Comparison of ENCODE assay signal across 24 cellular contexts in genomic region chr13:30133976-30134375, GRCh38.
DNase-seq lines count a peak whose midpoint lies in the region; TF ChIP-seq lines count a peak whose summit lies in the region.
"Had no signal": no experiment of that assay in that cellular context is flagged by ENCODE, and none has a peak within 500 bp of the region (broad histone marks: within the 10 kb centered on the region; RNA-seq: fewer than 3 reads in every experiment).

No MANE protein-coding gene starts in this region.

- no peaks in the 10 kb centered on the region for H3K9me3 Mint-ChIP-seq in activated CD4-positive, alpha-beta memory T cell treated with anti-CD3 and anti-CD28 coated beads for 36 hours
- H3K9me3 Mint-ChIP-seq in activated CD4-positive, alpha-beta memory T cell treated with anti-CD3 and anti-CD28 coated beads, Interleukin-2, amount 10 ng/mL, durations not matched to agents 7 days and 5 days = no peaks in the 10 kb centered on the region
- peaks cover under 1% of the 10 kb centered on the region for H3K9me3 Mint-ChIP-seq in neural crest cell
- H3K9me3 Mint-ChIP-seq: CD4-positive, CD25-positive, alpha-beta regulatory T cell; stimulated activated naive CD8-positive, alpha-beta T cell treated with anti-CD3 and anti-CD28 coated beads, Interleukin-15, Interleukin-2, amounts not matched to agents 100 ng/mL and 50 ng/mL, for 24 hours had no signal

- H3K27ac Mint-ChIP-seq in activated CD4-positive, alpha-beta memory T cell treated with anti-CD3 and anti-CD28 coated beads for 36 hours = peak overlapping the region; percentile 18
- no peak overlapping the region for H3K27ac Mint-ChIP-seq in activated CD4-positive, alpha-beta memory T cell treated with anti-CD3 and anti-CD28 coated beads, Interleukin-2, amount 10 ng/mL, durations not matched to agents 7 days and 5 days
- peak overlapping the region; percentile 76 for H3K27ac Mint-ChIP-seq in neural crest cell (ENCODE audit: unreplicated experiment)
- H3K27ac Mint-ChIP-seq: stimulated activated naive CD8-positive, alpha-beta T cell treated with anti-CD3 and anti-CD28 coated beads, Interleukin-15, Interleukin-2, amounts not matched to agents 100 ng/mL and 50 ng/mL, for 24 hours had no signal

- H3K4me3 Mint-ChIP-seq in activated CD4-positive, alpha-beta memory T cell treated with anti-CD3 and anti-CD28 coated beads for 36 hours = no peak overlapping the region
- no peak overlapping the region for H3K4me3 Mint-ChIP-seq in activated CD4-positive, alpha-beta memory T cell treated with anti-CD3 and anti-CD28 coated beads, Interleukin-2, amount 10 ng/mL, durations not matched to agents 7 days and 5 days
- peak overlapping the region; percentile 65 for H3K4me3 Mint-ChIP-seq in neural crest cell
- H3K4me3 Mint-ChIP-seq: CD4-positive, CD25-positive, alpha-beta regulatory T cell; stimulated activated naive CD8-positive, alpha-beta T cell treated with anti-CD3 and anti-CD28 coated beads, Interleukin-15, Interleukin-2, amounts not matched to agents 100 ng/mL and 50 ng/mL, for 24 hours had no signal

- H3K27me3 ChIP-seq in suprapubic skin = no peaks in the 10 kb centered on the region
- H3K27me3 ChIP-seq: adrenal gland, sigmoid colon had no signal

- WGBS in suprapubic skin = 65% methylated on average over 7 of the region's 7 CpGs

- TF ChIP-seq CTCF in neural crest cell (conservative IDR thresholded peaks at IDR 0.05) (no peak), suprapubic skin (IDR thresholded peaks at IDR 0.05) (no peak)

- peak overlapping the region; percentile 34 for H3K27ac ChIP-seq in suprapubic skin
- H3K27ac ChIP-seq: A549, adrenal gland had no signal

- H3K27me3 Mint-ChIP-seq in activated CD4-positive, alpha-beta memory T cell treated with anti-CD3 and anti-CD28 coated beads for 36 hours = no peaks in the 10 kb centered on the region
- H3K27me3 Mint-ChIP-seq in activated CD4-positive, alpha-beta memory T cell treated with anti-CD3 and anti-CD28 coated beads, Interleukin-2, amount 10 ng/mL, durations not matched to agents 7 days and 5 days = no peaks in the 10 kb centered on the region
- no peaks in the 10 kb centered on the region for H3K27me3 Mint-ChIP-seq in neural crest cell (ENCODE audit: low read depth)
- H3K27me3 Mint-ChIP-seq: stimulated activated naive CD8-positive, alpha-beta T cell treated with anti-CD3 and anti-CD28 coated beads, Interleukin-15, Interleukin-2, amounts not matched to agents 100 ng/mL and 50 ng/mL, for 24 hours had no signal

- peaks cover 9% of the 10 kb centered on the region for H3K4me1 ChIP-seq in suprapubic skin
- H3K4me1 ChIP-seq: adrenal gland had no signal

- H3K4me3 ChIP-seq in suprapubic skin = no peak overlapping the region
- H3K4me3 ChIP-seq: A549, adrenal gland, mucosa of descending colon, sigmoid colon had no signal

- no peak for DNase-seq in activated CD4-positive, alpha-beta memory T cell treated with anti-CD3 and anti-CD28 coated beads for 36 hours
- DNase-seq in activated CD4-positive, alpha-beta memory T cell treated with anti-CD3 and anti-CD28 coated beads, Interleukin-2, amount 10 ng/mL, durations not matched to agents 7 days and 5 days = no peak
- DNase-seq in globus pallidus (ENCODE audit: low spot score) (peak; percentile 57), neural crest cell (ENCODE audit: low read depth, low spot score) (no peak), suprapubic skin (ENCODE audit: low spot score in 2 of 2) (no peak), activated gamma-delta T cell (lab: John Stamatoyannopoulos, UW) (no peak), GM19238 (ENCODE audit: insufficient read length, low spot score) (no peak)
- DNase-seq in activated CD4-positive, CD25-positive, alpha-beta regulatory T cell (lab: John Stamatoyannopoulos, UW) = no peak
- DNase-seq: activated CD4-positive, alpha-beta T cell treated with anti-CD3 and anti-CD28 coated beads for 48 hours; activated CD8-positive, alpha-beta memory T cell treated with anti-CD3 and anti-CD28 coated beads, Interleukin-2, amount 50 U/mL, for 48 hours; activated effector memory CD4-positive, alpha-beta T cell treated with anti-CD3 and anti-CD28 coated beads, Interleukin-2, amount 50 U/mL, for 16 hours; CD4-positive, CD25-positive, alpha-beta regulatory T cell; KG1; kidney glomerular epithelial cell; NCI-H1048; NCI-H2081; NCI-H510A; RPMI8226; sigmoid colon; stimulated activated CD4-positive, alpha-beta T cell treated with anti-CD3 and anti-CD28 coated beads, Interleukin-2, amount 100 ng/mL, for 24 hours had no signal

- no peak for TF ChIP-seq EP300 in suprapubic skin (IDR thresholded peaks at IDR 0.05)

- no peaks in the 10 kb centered on the region for H3K36me3 ChIP-seq in suprapubic skin
- H3K36me3 ChIP-seq: adrenal gland, sigmoid colon had no signal

- no peaks in the 10 kb centered on the region for H3K36me3 Mint-ChIP-seq in activated CD4-positive, alpha-beta memory T cell treated with anti-CD3 and anti-CD28 coated beads for 36 hours
- H3K36me3 Mint-ChIP-seq in activated CD4-positive, alpha-beta memory T cell treated with anti-CD3 and anti-CD28 coated beads, Interleukin-2, amount 10 ng/mL, durations not matched to agents 7 days and 5 days (ENCODE audit: low read depth) = no peaks in the 10 kb centered on the region
- no peaks in the 10 kb centered on the region for H3K36me3 Mint-ChIP-seq in neural crest cell (ENCODE audit: low read depth)
- H3K36me3 Mint-ChIP-seq: CD4-positive, CD25-positive, alpha-beta regulatory T cell had no signal

- CTCF ChIA-PET in activated CD4-positive, alpha-beta memory T cell treated with anti-CD3 and anti-CD28 coated beads for 36 hours (lab: Charles Lee) = interaction anchor here (0.8 to 8.8 kb wide), 6 partner anchors 15 to 733 kb away, joined by 3 to 270 read pairs (median 8); no protein-coding TSS in a partner anchor
- CTCF ChIA-PET in activated CD4-positive, alpha-beta memory T cell treated with anti-CD3 and anti-CD28 coated beads, Interleukin-2, amount 10 ng/mL, durations not matched to agents 7 days and 5 days (lab: Charles Lee) = interaction anchor here (0.7 to 6.8 kb wide), 4 partner anchors 11 to 443 kb away, joined by 3 to 160 read pairs (median 98); no protein-coding TSS in a partner anchor

- POLR2A ChIA-PET in activated CD4-positive, alpha-beta memory T cell treated with anti-CD3 and anti-CD28 coated beads for 36 hours (lab: Charles Lee) = interaction anchor here (2.0 kb wide), 1 partner anchor 8 kb away, joined by 8 read pairs; no protein-coding TSS in a partner anchor
- POLR2A ChIA-PET in activated CD4-positive, alpha-beta memory T cell treated with anti-CD3 and anti-CD28 coated beads, Interleukin-2, amount 10 ng/mL, durations not matched to agents 7 days and 5 days (lab: Charles Lee) = interaction anchor here (1.6 to 4.9 kb wide), 5 partner anchors 8 to 25 kb away, joined by 5 to 42 read pairs (median 14); no protein-coding TSS in a partner anchor

- intact Hi-C loops in activated CD4-positive, alpha-beta memory T cell treated with anti-CD3 and anti-CD28 coated beads for 36 hours (cut with micrococcal nuclease) = loop anchor here (2.0 to 5.0 kb wide), 3 partner anchors 418 to 908 kb away; no protein-coding TSS in a partner anchor

- H3K9me3 ChIP-seq in suprapubic skin = no peaks in the 10 kb centered on the region
- H3K9me3 ChIP-seq: A549, adrenal gland, mucosa of descending colon, sigmoid colon had no signal

- peaks cover 14% of the 10 kb centered on the region for H3K4me1 Mint-ChIP-seq in activated CD4-positive, alpha-beta memory T cell treated with anti-CD3 and anti-CD28 coated beads for 36 hours (ENCODE audit: low read depth)
- H3K4me1 Mint-ChIP-seq in activated CD4-positive, alpha-beta memory T cell treated with anti-CD3 and anti-CD28 coated beads, Interleukin-2, amount 10 ng/mL, durations not matched to agents 7 days and 5 days = peaks cover 11% of the 10 kb centered on the region
- peaks cover 58% of the 10 kb centered on the region for H3K4me1 Mint-ChIP-seq in neural crest cell

- no peak for TF ChIP-seq POLR2A in suprapubic skin (IDR thresholded peaks at IDR 0.05)
